9 cellular contexts compared by ENCODE assay signal in the genomic region with DNA sequence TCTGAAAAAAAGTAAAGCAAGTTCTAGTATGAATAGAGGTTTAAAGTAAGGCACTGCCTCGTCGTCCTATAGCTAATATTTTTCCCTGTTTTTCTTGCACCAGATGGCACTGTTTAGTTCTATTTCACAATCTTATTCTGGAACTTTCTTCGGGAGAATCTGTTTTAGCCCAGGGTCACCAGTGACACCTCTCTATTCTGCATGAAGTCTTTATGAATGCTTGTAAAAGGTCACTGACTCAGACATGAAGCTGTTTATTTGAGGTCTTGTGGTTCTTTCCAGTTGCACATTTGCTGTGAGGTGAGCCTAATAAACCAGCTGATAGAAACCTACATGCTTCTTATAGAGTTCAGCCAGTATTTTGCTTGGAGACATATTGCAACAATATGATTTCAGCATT.
DNase-seq lines count a peak whose midpoint lies in the region; ATAC-seq and TF ChIP-seq lines count a peak whose summit lies in the region.
"Had no signal": no experiment of that assay in that cellular context is flagged by ENCODE, and none has a peak within 500 bp of the region (broad histone marks: within the 10 kb centered on the region; RNA-seq: fewer than 3 reads in every experiment).

No MANE protein-coding gene starts in this region.

- H3K4me3 ChIP-seq in OCI-LY1 (ENCODE audit: low read depth, low read length, poor library complexity, severe bottlenecking) = no peak overlapping the region
- H3K4me3 ChIP-seq in fibroblast of mammary gland (ENCODE audit: control insufficient read depth, low read depth, low read length) = no peak overlapping the region
- no peak overlapping the region for H3K4me3 ChIP-seq in psoas muscle
- no peak overlapping the region for H3K4me3 ChIP-seq in sigmoid colon

- ATAC-seq in psoas muscle = peak; percentile 49 to 78 (median 74)
- ATAC-seq in GM18519 (IDR thresholded peaks at IDR 0.05; ENCODE audit: low FRiP score, unreplicated experiment) = no peak
- ATAC-seq in HG03039 (IDR thresholded peaks at IDR 0.05; ENCODE audit: unreplicated experiment) = no peak
- no peak for ATAC-seq in stimulated activated naive CD8-positive, alpha-beta T cell treated with anti-CD3 and anti-CD28 coated beads, Interleukin-15, Interleukin-2, amounts not matched to agents 100 U/mL and 50 U/mL, for 24 hours
- ATAC-seq: stimulated activated memory B cell treated with anti-CD40 and anti-IgM and Interleukin-4, amounts not matched to agents 10 μg/mL and 1 μg/mL and 100 μg/mL, for 72 hours had no signal

- H3K36me3 ChIP-seq in OCI-LY1 (ENCODE audit: insufficient read depth, low read length) (no peaks in the 10 kb centered on the region), psoas muscle (ENCODE audit: insufficient read depth in 1 of 2, low read depth in 1 of 2) (no peaks in the 10 kb centered on the region), sigmoid colon (no peaks in the 10 kb centered on the region)

- peak; percentile 34; the same call in 1 of the 2 replicates for TF ChIP-seq CTCF in OCI-LY1 (IDR thresholded peaks at IDR 0.05; ENCODE audit: low read length)
- peak; percentile 42 for TF ChIP-seq CTCF in fibroblast of mammary gland (conservative IDR thresholded peaks at IDR 0.05; ENCODE audit: control insufficient read depth, insufficient read depth, low read depth, low read length)
- TF ChIP-seq CTCF in psoas muscle (IDR thresholded peaks at IDR 0.05) = peak; percentile 52
- TF ChIP-seq CTCF in sigmoid colon (IDR thresholded peaks at IDR 0.05) = peak in 1 of 4 experiments; percentile 11

- H3K9ac ChIP-seq in OCI-LY1 (ENCODE audit: low read length) = no peak overlapping the region

- H3K4me1 ChIP-seq in OCI-LY1 (ENCODE audit: insufficient read depth, low read length, severe bottlenecking) = peaks cover 9% of the 10 kb centered on the region
- H3K4me1 ChIP-seq in psoas muscle = peaks cover 12% of the 10 kb centered on the region
- H3K4me1 ChIP-seq in sigmoid colon = peaks cover 0 to 26% (median 22%) of the 10 kb centered on the region in 4 donors

- peaks cover 9% of the 10 kb centered on the region for H3K79me2 ChIP-seq in OCI-LY1 (ENCODE audit: insufficient read depth, low read length)

- H3K9me3 ChIP-seq in OCI-LY1 (ENCODE audit: low read length) (no peaks in the 10 kb centered on the region), psoas muscle (no peaks in the 10 kb centered on the region), sigmoid colon (no peaks in the 10 kb centered on the region)

- intact Hi-C loops in psoas muscle (cut with DNase I) = loop anchor here (5.0 kb wide), 2 partner anchors 120 to 655 kb away; no protein-coding TSS in a partner anchor
- intact Hi-C loops in sigmoid colon (cut with DNase I) = loop anchor here (5.0 kb wide), 1 partner anchor 655 kb away; no protein-coding TSS in a partner anchor

- TF ChIP-seq EP300 in sigmoid colon (IDR thresholded peaks at IDR 0.05) = no peak

- H4K20me1 ChIP-seq in OCI-LY1 (ENCODE audit: insufficient read depth, low read length) = no peaks in the 10 kb centered on the region

- 16 to 27% (median 19%) methylated on average over 3 of the region's 3 CpGs for WGBS in psoas muscle, 3 donors
- WGBS in sigmoid colon, 2 donors = 6 to 42% methylated on average over 3 of the region's 3 CpGs

- no peaks in the 10 kb centered on the region for H3K9me2 ChIP-seq in OCI-LY1 (ENCODE audit: low read depth, low read length)

- no peak overlapping the region for H2AFZ ChIP-seq in OCI-LY1 (ENCODE audit: low read length)

- no peaks in the 10 kb centered on the region for H3F3A ChIP-seq in OCI-LY1 (ENCODE audit: insufficient read depth, low read length)

- TF ChIP-seq POLR2A in sigmoid colon (IDR thresholded peaks at IDR 0.05) = no peak

- DNase-seq in GM03348 (ENCODE audit: low spot score) (peak; percentile 42), fibroblast of mammary gland (ENCODE audit: low read depth) (peak; percentile 88), psoas muscle (no peak), sigmoid colon (no peak)
- DNase-seq in stimulated activated naive CD8-positive, alpha-beta T cell treated with anti-CD3 and anti-CD28 coated beads, Interleukin-15, Interleukin-2, amounts not matched to agents 100 U/mL and 50 U/mL, for 24 hours = no peak

- no peak overlapping the region for H3K4me2 ChIP-seq in OCI-LY1 (ENCODE audit: low read length)

- H3K27me3 ChIP-seq in OCI-LY1 (ENCODE audit: insufficient read depth, low read length) (no peaks in the 10 kb centered on the region), psoas muscle (ENCODE audit: insufficient read depth in 3 of 3, low read length in 2 of 3) (no peaks in the 10 kb centered on the region), sigmoid colon (no peaks in the 10 kb centered on the region)

- peak overlapping the region; percentile 8 for H3K27ac ChIP-seq in OCI-LY1 (ENCODE audit: low read depth, low read length, poor library complexity, severe bottlenecking)
- H3K27ac ChIP-seq in psoas muscle = no peak overlapping the region
- no peak overlapping the region for H3K27ac ChIP-seq in sigmoid colon

Comparison
In these comparisons a context has a peak if more than half of its experiments do, and no peak if none do; other contexts are left out.
1. DNase-seq: peak in GM03348 (single experiment) and fibroblast of mammary gland (single experiment); none in psoas muscle (0 of 2), sigmoid colon (single experiment) and stimulated activated naive CD8-positive, alpha-beta T cell treated with anti-CD3 and anti-CD28 coated beads, Interleukin-15, Interleukin-2, amounts not matched to agents 100 U/mL and 50 U/mL, for 24 hours (single experiment).
2. ATAC-seq: peak in psoas muscle (4 of 4); none in GM18519 (single experiment), HG03039 (single experiment) and stimulated activated naive CD8-positive, alpha-beta T cell treated with anti-CD3 and anti-CD28 coated beads, Interleukin-15, Interleukin-2, amounts not matched to agents 100 U/mL and 50 U/mL, for 24 hours (single experiment).